In genomic region chr1:75392278-75392677, GRCh38 we compare ENCODE assay signal across 15 cellular contexts.
DNase-seq lines count a peak whose midpoint lies in the region; ATAC-seq and TF ChIP-seq lines count a peak whose summit lies in the region.
"Had no signal": no experiment of that assay in that cellular context is flagged by ENCODE, and none has a peak within 500 bp of the region (broad histone marks: within the 10 kb centered on the region; RNA-seq: fewer than 3 reads in every experiment).

No MANE protein-coding gene starts in this region.

- TF ChIP-seq POLR2A in upper lobe of left lung (IDR thresholded peaks at IDR 0.05) = no peak

- no peaks in the 10 kb centered on the region for H3K9me3 ChIP-seq in upper lobe of left lung

- TF ChIP-seq EP300 in upper lobe of left lung (IDR thresholded peaks at IDR 0.05) = no peak

- no peak for TF ChIP-seq CTCF in upper lobe of left lung (IDR thresholded peaks at IDR 0.05)

- no peaks in the 10 kb centered on the region for H3K4me1 ChIP-seq in upper lobe of left lung

- H3K4me3 ChIP-seq in upper lobe of left lung = no peak overlapping the region

- H3K27ac ChIP-seq in upper lobe of left lung = no peak overlapping the region

- H3K27me3 ChIP-seq in upper lobe of left lung = no peaks in the 10 kb centered on the region

- DNase-seq in renal cortical epithelial cell (ENCODE audit: low read depth) = peak; percentile 64
- no peak for DNase-seq in upper lobe of left lung
- no peak for DNase-seq in pons (ENCODE audit: low spot score)
- DNase-seq in activated gamma-delta T cell (lab: John Stamatoyannopoulos, UW) = no peak
- no peak for DNase-seq in germinal center (ENCODE audit: low spot score)
- DNase-seq: activated CD8-positive, alpha-beta memory T cell treated with anti-CD3 and anti-CD28 coated beads for 24 hours; activated naive CD8-positive, alpha-beta T cell treated with anti-CD3 and anti-CD28 coated beads, Interleukin-2, amount 10 ng/mL, durations not matched to agents 7 days and 5 days; Calu3; dermis blood vessel endothelial cell; kidney glomerular epithelial cell; naive thymus-derived CD8-positive, alpha-beta T cell; NCI-H2227 treated with DMSO at 0.1 percent for 48 hours had no signal

- H3K36me3 ChIP-seq in upper lobe of left lung = no peaks in the 10 kb centered on the region

- 26 to 62% methylated on average over 1 of the region's 1 CpG for WGBS in upper lobe of left lung, 2 donors

- ATAC-seq in GM19351 (IDR thresholded peaks at IDR 0.05; ENCODE audit: unreplicated experiment) (peak; percentile 68), HG02610 (IDR thresholded peaks at IDR 0.05; ENCODE audit: unreplicated experiment) (peak; percentile 76), HG03175 (IDR thresholded peaks at IDR 0.05; ENCODE audit: unreplicated experiment) (peak; percentile 91), upper lobe of left lung (ENCODE audit: low FRiP score in 2 of 2) (no peak)
- ATAC-seq: naive thymus-derived CD8-positive, alpha-beta T cell had no signal

Comparison
In these comparisons a context has a peak if more than half of its experiments do, and no peak if none do; other contexts are left out.
1. ATAC-seq: peak in GM19351 (single experiment), HG02610 (single experiment) and HG03175 (single experiment); none in upper lobe of left lung (0 of 2).